Comparison of ENCODE assay signal across 20 cellular contexts in the genomic region with DNA sequence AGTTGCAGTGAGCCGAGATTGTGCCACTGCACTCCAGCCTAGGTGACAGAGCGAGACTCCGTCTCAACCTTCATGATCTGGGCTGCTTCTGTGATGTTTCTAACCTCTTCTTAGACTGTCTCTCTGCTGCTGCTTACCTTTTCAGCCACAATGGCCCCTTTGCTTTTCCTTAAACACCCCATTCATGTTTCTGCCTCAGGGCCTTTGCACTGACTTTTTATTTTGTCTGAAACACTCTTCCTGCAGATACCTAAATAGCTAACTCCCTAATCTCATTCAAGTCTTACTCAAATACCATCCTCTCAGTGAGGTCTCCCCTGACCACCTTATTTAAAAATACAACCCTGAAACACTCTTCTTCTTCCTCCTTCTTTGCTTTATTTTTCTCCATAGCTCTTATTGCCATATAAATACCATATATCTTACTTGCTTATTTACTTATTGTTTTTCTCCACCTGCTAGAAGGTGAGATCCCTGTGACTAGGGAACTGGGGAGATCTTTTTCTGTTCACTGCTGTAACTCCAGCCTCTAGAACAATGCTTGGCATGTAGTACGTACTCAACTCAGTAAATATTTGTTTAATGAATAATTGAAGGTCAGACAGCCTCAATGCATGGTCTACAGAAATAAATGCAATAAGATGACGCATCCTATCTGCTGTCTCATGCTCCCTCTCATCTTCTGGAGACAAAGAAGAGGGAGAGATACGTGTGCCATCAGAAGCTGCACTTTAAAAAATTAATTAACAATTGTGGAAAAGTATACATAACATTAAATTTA. TPM values are rescaled to one million over a fixed set of nuclear protein-coding genes. Genes with fewer than 3 reads are reported as not detected.
DNase-seq lines count a peak whose midpoint lies in the region; ATAC-seq, FAIRE-seq and TF ChIP-seq lines count a peak whose summit lies in the region.
"Had no signal": no experiment of that assay in that cellular context is flagged by ENCODE, and none has a peak within 500 bp of the region (broad histone marks: within the 10 kb centered on the region; RNA-seq: fewer than 3 reads in every experiment).

No MANE protein-coding gene starts in this region.

- H3K36me3 Mint-ChIP-seq in MCF 10A (ENCODE audit: insufficient read depth, unreplicated experiment): no peaks in the 10 kb centered on the region
- H3K36me3 Mint-ChIP-seq: T-cell had no signal

- CTCF ChIA-PET in MCF 10A (lab: Yijun Ruan, JAX): interaction anchor here (1.2 to 13.7 kb wide), 2 partner anchors 57 to 140 kb away, joined by 3 to 476 read pairs; partner anchors contain the start of gene MGST2

- H3K27me3 ChIP-seq in breast epithelium (no peaks in the 10 kb centered on the region), right atrium auricular region (no peaks in the 10 kb centered on the region)
- H3K27me3 ChIP-seq: dorsolateral prefrontal cortex had no signal

- TF ChIP-seq CTCF in MCF 10A (IDR thresholded peaks at IDR 0.05; ENCODE audit: unreplicated experiment) (no peak), breast epithelium (IDR thresholded peaks at IDR 0.05) (no peak), right atrium auricular region (IDR thresholded peaks at IDR 0.05) (no peak)

- intact Hi-C loops in MCF 10A (cut with micrococcal nuclease): loop anchor here (1.0 to 5.0 kb wide), 3 partner anchors 44 to 553 kb away; partner anchors contain the start of gene MAML3
- intact Hi-C loops in breast epithelium (cut with DNase I; ENCODE audit: low total_unique reads): no loop called here

- H3K4me1 Mint-ChIP-seq in MCF 10A (ENCODE audit: insufficient read depth, unreplicated experiment): peaks cover 33% of the 10 kb centered on the region
- H3K4me1 Mint-ChIP-seq: T-cell had no signal

- H3K27ac Mint-ChIP-seq in MCF 10A (ENCODE audit: low read depth, unreplicated experiment): peak overlapping the region; percentile 32
- H3K27ac Mint-ChIP-seq: activated T-cell treated with anti-CD3 and anti-CD28 coated beads, Interleukin-2, amount 50 U/mL, for 72 hours; progenitor cell of endocrine pancreas; T-cell had no signal

- no peak for FAIRE-seq in frontal cortex (lab: Jason Lieb, UNC)
- FAIRE-seq: GM12878 had no signal

- H3K9me3 Mint-ChIP-seq in MCF 10A (ENCODE audit: unreplicated experiment): peaks cover 7% of the 10 kb centered on the region
- H3K9me3 Mint-ChIP-seq: activated T-cell treated with anti-CD3 and anti-CD28 coated beads, Interleukin-2, amount 50 U/mL, for 72 hours; T-cell had no signal

- no TSS peak for BruUV-seq in MCF 10A (replicated peaks; lab: Mats Ljungman, UMichigan)

- POLR2A ChIA-PET in MCF 10A (lab: Yijun Ruan, JAX): interaction anchor here (0.6 to 1.9 kb wide), 5 partner anchors 8 to 57 kb away, joined by 3 to 5 read pairs (median 4); partner anchors contain the start of gene SETD7

- DNase-seq in MCF 10A (ENCODE audit: unreplicated experiment) (peak; percentile 79), breast epithelium (ENCODE audit: low spot score in 2 of 2) (no peak), NCI-H510A treated with DMSO at 0.1 percent for 48 hours (lab: John Stamatoyannopoulos, UW) (peak; percentile 49), dermis blood vessel endothelial cell (peak; percentile 49), right atrium auricular region (ENCODE audit: low spot score) (no peak), UCSD-AML1 (lab: John Stamatoyannopoulos, UW; ENCODE audit: unreplicated experiment) (no peak), frontal cortex (ENCODE audit: low spot score in 2 of 2) (no peak)
- DNase-seq: activated CD4-positive, alpha-beta T cell treated with anti-CD3 and anti-CD28 coated beads, Interleukin-2, amount 50 U/mL, for 1 hour; activated T-cell treated with anti-CD3 and anti-CD28 coated beads, Interleukin-2, amount 50 U/mL, for 72 hours; amniotic stem cell; DMS79; dorsolateral prefrontal cortex; islet precursor cell; NCI-H1694 treated with DMSO at 0.1 percent for 48 hours; T-cell had no signal

- no peak overlapping the region for H3K4me3 Mint-ChIP-seq in MCF 10A (ENCODE audit: unreplicated experiment)
- H3K4me3 Mint-ChIP-seq: activated T-cell treated with anti-CD3 and anti-CD28 coated beads, Interleukin-2, amount 50 U/mL, for 72 hours; T-cell had no signal

- H3K4me3 ChIP-seq in breast epithelium (no peak overlapping the region), right atrium auricular region (no peak overlapping the region)
- H3K4me3 ChIP-seq: dorsolateral prefrontal cortex, GM12878, thoracic aorta had no signal

- TF ChIP-seq POLR2A in breast epithelium (IDR thresholded peaks at IDR 0.05): no peak

- H3K36me3 ChIP-seq in breast epithelium (no peaks in the 10 kb centered on the region), right atrium auricular region (no peaks in the 10 kb centered on the region)
- H3K36me3 ChIP-seq: thoracic aorta had no signal

- no peaks in the 10 kb centered on the region for H3K27me3 Mint-ChIP-seq in MCF 10A (ENCODE audit: insufficient read depth, unreplicated experiment)
- H3K27me3 Mint-ChIP-seq: progenitor cell of endocrine pancreas had no signal

- H3K4me1 ChIP-seq in breast epithelium (no peaks in the 10 kb centered on the region), right atrium auricular region (no peaks in the 10 kb centered on the region)

- H3K27ac ChIP-seq in breast epithelium (no peak overlapping the region), right atrium auricular region (no peak overlapping the region)
- H3K27ac ChIP-seq: dorsolateral prefrontal cortex, KMS-11, thoracic aorta had no signal

- ATAC-seq in GM19452 (IDR thresholded peaks at IDR 0.05; ENCODE audit: unreplicated experiment): no peak
- ATAC-seq: activated T-cell treated with anti-CD3 and anti-CD28 coated beads, Interleukin-2, amount 50 U/mL, for 72 hours; GM12878; T-cell had no signal

- no peaks in the 10 kb centered on the region for H3K9me3 ChIP-seq in breast epithelium
- no peaks in the 10 kb centered on the region for H3K9me3 ChIP-seq in right atrium auricular region
- H3K9me3 ChIP-seq: thoracic aorta had no signal

RNA-seq across cellular contexts. Expression of gene SETD7, which starts 43.8 kb away (rescaled TPM):
- 60.4 and 66.9 TPM in 2 replicates for total RNA-seq in MCF 10A (2022)
- 100 to 1,000 TPM in 1 of 3 donors, 10 to 100 TPM in 2; 54.9 to 100 (median 63.6) TPM for total RNA-seq in breast epithelium
- total RNA-seq in dermis blood vessel endothelial cell: 65.8 and 70.6 TPM in 2 replicates
- total RNA-seq in right atrium auricular region: 10 to 100 TPM; 51.8 to 69.5 TPM
- total RNA-seq in frontal cortex: 28.5 TPM

Comparison
In these comparisons a context has a peak if more than half of its experiments do, and no peak if none do; other contexts are left out.
1. DNase-seq: peak in MCF 10A (single experiment), NCI-H510A treated with DMSO at 0.1 percent for 48 hours (single experiment) and dermis blood vessel endothelial cell (single experiment); none in breast epithelium (0 of 2), right atrium auricular region (single experiment), UCSD-AML1 (single experiment) and frontal cortex (0 of 2).